In genomic region chrX:136586386-136586785, GRCh38 we compare ENCODE assay signal across 13 cellular contexts. TPM values are rescaled to one million over a fixed set of nuclear protein-coding genes. Genes with fewer than 3 reads are reported as not detected.
DNase-seq lines count a peak whose midpoint lies in the region; ATAC-seq lines count a peak whose summit lies in the region.
"Had no signal": no experiment of that assay in that cellular context is flagged by ENCODE, and none has a peak within 500 bp of the region (broad histone marks: within the 10 kb centered on the region; RNA-seq: fewer than 3 reads in every experiment).

No MANE protein-coding gene starts in this region.

- peak overlapping the region; percentile 86 for H3K27ac Mint-ChIP-seq in activated naive CD4-positive, alpha-beta T cell treated with anti-CD3 and anti-CD28 coated beads for 36 hours
- H3K27ac Mint-ChIP-seq in effector memory CD8-positive, alpha-beta T cell = peak overlapping the region; percentile 91 to 92
- H3K27ac Mint-ChIP-seq in stimulated activated naive CD8-positive, alpha-beta T cell treated with anti-CD3 and anti-CD28 coated beads, Interleukin-15, Interleukin-2, amounts not matched to agents 100 ng/mL and 50 ng/mL, for 24 hours = peak overlapping the region; percentile 87
- H3K27ac Mint-ChIP-seq: B cell had no signal

- H3K4me3 Mint-ChIP-seq in activated naive CD4-positive, alpha-beta T cell treated with anti-CD3 and anti-CD28 coated beads for 36 hours = no peak overlapping the region
- H3K4me3 Mint-ChIP-seq in effector memory CD8-positive, alpha-beta T cell = peak overlapping the region; percentile 51 to 61
- H3K4me3 Mint-ChIP-seq in stimulated activated naive CD8-positive, alpha-beta T cell treated with anti-CD3 and anti-CD28 coated beads, Interleukin-15, Interleukin-2, amounts not matched to agents 100 ng/mL and 50 ng/mL, for 24 hours = peak overlapping the region; percentile 39
- H3K4me3 Mint-ChIP-seq: B cell had no signal

- H3K4me1 Mint-ChIP-seq in activated naive CD4-positive, alpha-beta T cell treated with anti-CD3 and anti-CD28 coated beads for 36 hours (ENCODE audit: low read depth) = peaks cover 63% of the 10 kb centered on the region
- peaks cover 26 to 42% of the 10 kb centered on the region in 2 donors for H3K4me1 Mint-ChIP-seq in effector memory CD8-positive, alpha-beta T cell (ENCODE audit: low read depth in 2 of 2)
- H3K4me1 Mint-ChIP-seq in stimulated activated naive CD8-positive, alpha-beta T cell treated with anti-CD3 and anti-CD28 coated beads, Interleukin-15, Interleukin-2, amounts not matched to agents 100 ng/mL and 50 ng/mL, for 24 hours (ENCODE audit: low read depth) = peaks cover 66% of the 10 kb centered on the region
- H3K4me1 Mint-ChIP-seq: B cell had no signal

- CTCF ChIA-PET in activated naive CD4-positive, alpha-beta T cell treated with anti-CD3 and anti-CD28 coated beads for 36 hours (lab: Charles Lee) = interaction anchor here (0.9 to 2.0 kb wide), 5 partner anchors 8 to 108 kb away, joined by 3 to 7 read pairs (median 3); no protein-coding TSS in a partner anchor

- no peaks in the 10 kb centered on the region for H3K36me3 Mint-ChIP-seq in activated naive CD4-positive, alpha-beta T cell treated with anti-CD3 and anti-CD28 coated beads for 36 hours (ENCODE audit: low read depth)
- peaks cover 3% of the 10 kb centered on the region for H3K36me3 Mint-ChIP-seq in effector memory CD8-positive, alpha-beta T cell (ENCODE audit: insufficient read depth)
- no peaks in the 10 kb centered on the region for H3K36me3 Mint-ChIP-seq in stimulated activated naive CD8-positive, alpha-beta T cell treated with anti-CD3 and anti-CD28 coated beads, Interleukin-15, Interleukin-2, amounts not matched to agents 100 ng/mL and 50 ng/mL, for 24 hours (ENCODE audit: low read depth)

- DNase-seq in activated naive CD4-positive, alpha-beta T cell treated with anti-CD3 and anti-CD28 coated beads for 36 hours = peak; percentile 34
- no peak for DNase-seq in activated naive CD4-positive, alpha-beta T cell treated with anti-CD3 and anti-CD28 coated beads, Interleukin-2, amount 50 U/mL, for 16 hours
- DNase-seq in T-helper 22 cell (ENCODE audit: low read depth) = peak; percentile 45
- peak; percentile 33 to 46 (median 40) for DNase-seq in effector memory CD8-positive, alpha-beta T cell
- no peak for DNase-seq in SIG-M5 (lab: John Stamatoyannopoulos, UW)
- DNase-seq: foreskin keratinocyte, Karpas-422, left ventricle myocardium inferior had no signal

- no peaks in the 10 kb centered on the region for H3K27me3 Mint-ChIP-seq in activated naive CD4-positive, alpha-beta T cell treated with anti-CD3 and anti-CD28 coated beads for 36 hours (ENCODE audit: low read depth)
- H3K27me3 Mint-ChIP-seq in effector memory CD8-positive, alpha-beta T cell = no peaks in the 10 kb centered on the region
- H3K27me3 Mint-ChIP-seq in stimulated activated naive CD8-positive, alpha-beta T cell treated with anti-CD3 and anti-CD28 coated beads, Interleukin-15, Interleukin-2, amounts not matched to agents 100 ng/mL and 50 ng/mL, for 24 hours = no peaks in the 10 kb centered on the region
- H3K27me3 Mint-ChIP-seq: B cell had no signal

- no peaks in the 10 kb centered on the region for H3K9me3 Mint-ChIP-seq in activated naive CD4-positive, alpha-beta T cell treated with anti-CD3 and anti-CD28 coated beads for 36 hours
- no peaks in the 10 kb centered on the region for H3K9me3 Mint-ChIP-seq in effector memory CD8-positive, alpha-beta T cell
- no peaks in the 10 kb centered on the region for H3K9me3 Mint-ChIP-seq in stimulated activated naive CD8-positive, alpha-beta T cell treated with anti-CD3 and anti-CD28 coated beads, Interleukin-15, Interleukin-2, amounts not matched to agents 100 ng/mL and 50 ng/mL, for 24 hours

- intact Hi-C loops in activated naive CD4-positive, alpha-beta T cell treated with anti-CD3 and anti-CD28 coated beads for 36 hours (cut with micrococcal nuclease) = loop anchor here (5.0 kb wide), 1 partner anchor 191 kb away; no protein-coding TSS in a partner anchor

- ATAC-seq in effector memory CD8-positive, alpha-beta T cell (replicated peaks) = peak; percentile 89
- ATAC-seq in GM21367 (IDR thresholded peaks at IDR 0.05; ENCODE audit: unreplicated experiment) (no peak), GM18511 (IDR thresholded peaks at IDR 0.05; ENCODE audit: unreplicated experiment) (no peak)
- ATAC-seq: foreskin keratinocyte had no signal

RNA-seq across cellular contexts. Expression of gene VGLL1, which starts 54.4 kb away (rescaled TPM):
- total RNA-seq in activated naive CD4-positive, alpha-beta T cell treated with anti-CD3 and anti-CD28 coated beads for 36 hours = not detected
- total RNA-seq: B cell, left ventricle myocardium inferior, posterior vena cava had no signal

Comparison
In these comparisons a context has a peak if more than half of its experiments do, and no peak if none do; other contexts are left out.
1. DNase-seq: peak in activated naive CD4-positive, alpha-beta T cell treated with anti-CD3 and anti-CD28 coated beads for 36 hours (single experiment), T-helper 22 cell (single experiment) and effector memory CD8-positive, alpha-beta T cell (3 of 3); none in activated naive CD4-positive, alpha-beta T cell treated with anti-CD3 and anti-CD28 coated beads, Interleukin-2, amount 50 U/mL, for 16 hours (single experiment) and SIG-M5 (single experiment).
2. Peak in every context shown above with its lines, with median percentiles within 50 percentile points of each other: H3K27ac Mint-ChIP-seq.